In the genomic region with DNA sequence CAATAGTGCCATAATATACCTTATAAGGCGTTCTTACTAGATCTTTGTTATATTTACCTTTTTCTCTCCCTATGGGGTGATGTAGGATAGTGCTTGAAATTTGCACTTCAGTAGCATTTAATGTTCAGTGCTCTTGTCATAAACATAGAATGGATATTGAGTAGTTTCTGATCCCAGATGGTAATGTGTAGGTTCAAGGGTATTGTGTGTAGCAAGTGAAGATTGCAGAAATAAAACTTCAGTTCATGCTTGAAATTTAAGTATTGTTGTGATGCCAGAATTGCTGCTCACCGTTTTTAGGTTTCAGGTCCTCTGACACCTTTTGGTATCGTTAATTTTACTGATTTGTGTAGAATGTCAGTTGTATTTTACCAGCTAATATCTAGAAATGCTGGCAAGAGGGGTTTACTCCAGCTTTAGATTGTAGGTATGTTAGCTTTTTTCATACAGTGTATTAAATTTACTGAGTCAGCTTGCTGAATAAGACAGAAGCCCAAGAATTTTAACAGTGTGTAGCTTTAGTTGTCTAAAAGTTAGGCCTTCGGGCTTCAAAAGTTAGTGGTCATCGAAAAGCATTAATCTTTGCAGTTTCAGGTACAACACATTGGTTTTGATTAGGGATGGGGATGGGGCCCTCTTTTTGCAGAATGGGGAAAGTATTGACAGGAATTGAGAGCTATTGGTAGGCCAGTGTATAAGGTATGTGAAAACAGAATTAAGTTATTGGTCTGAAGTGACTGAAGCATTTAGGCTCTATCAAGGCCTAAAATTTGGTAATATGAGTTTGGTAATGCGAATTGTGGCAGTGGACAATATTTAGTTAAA, we compare ENCODE assay signal across 8 cellular contexts. TPM values are rescaled to one million over a fixed set of nuclear protein-coding genes. Genes with fewer than 3 reads are reported as not detected.
DNase-seq lines count a peak whose midpoint lies in the region; ATAC-seq and TF ChIP-seq lines count a peak whose summit lies in the region.

No MANE protein-coding gene starts in this region.

- POLR2A ChIA-PET in naive thymus-derived CD4-positive, alpha-beta T cell (lab: Charles Lee), result interaction anchor here (1.0 to 6.5 kb wide), 5 partner anchors 10 to 521 kb away, joined by 3 to 72 read pairs (median 4); partner anchors contain the start of gene ATAD1

- CTCF ChIA-PET in naive thymus-derived CD4-positive, alpha-beta T cell (lab: Charles Lee), result interaction anchor here (0.8 to 1.3 kb wide), 5 partner anchors 43 to 524 kb away, joined by 3 to 7 read pairs (median 4); no protein-coding TSS in a partner anchor

- no peaks in the 10 kb centered on the region for H3K27me3 Mint-ChIP-seq in naive thymus-derived CD4-positive, alpha-beta T cell

- peak overlapping the region; percentile 74 to 97 (median 91) for H3K27ac Mint-ChIP-seq in naive thymus-derived CD4-positive, alpha-beta T cell

- peak overlapping the region; percentile 99 for H3K4me3 ChIP-seq in BE2C (ENCODE audit: low read depth, low read length)
- peak overlapping the region; percentile 85 for H3K4me3 ChIP-seq in naive thymus-derived CD4-positive, alpha-beta T cell (ENCODE audit: low read length)

- H3K27ac ChIP-seq in KOPT-K1 (ENCODE audit: low read depth, low read length, poor library complexity, severe bottlenecking) (peak overlapping the region; percentile 98), caudate nucleus (ENCODE audit: low read depth, low read length) (peak overlapping the region; percentile 68)
- peak overlapping the region; percentile 75 for H3K27ac ChIP-seq in naive thymus-derived CD4-positive, alpha-beta T cell (ENCODE audit: low read depth, low read length)

- no peak for TF ChIP-seq CTCF in BE2C (IDR thresholded peaks at IDR 0.05; ENCODE audit: low read depth, low read length)

- DNase-seq in BE2C, result no peak
- peak in 3 of 61 donors; percentile 0 to 48 (median 7) for DNase-seq in caudate nucleus (lab: John Stamatoyannopoulos, UW)
- DNase-seq in naive thymus-derived CD4-positive, alpha-beta T cell, result no peak
- no peak for DNase-seq in COLO668 (lab: John Stamatoyannopoulos, UW; ENCODE audit: unreplicated experiment)
- no peak for DNase-seq in dermis blood vessel endothelial cell
- DNase-seq in NCI-H2196 treated with DMSO at 0.1 percent for 48 hours (lab: John Stamatoyannopoulos, UW; ENCODE audit: unreplicated experiment), result no peak

- H3K36me3 Mint-ChIP-seq in naive thymus-derived CD4-positive, alpha-beta T cell, result peaks cover 4 to 22% (median 8%) of the 10 kb centered on the region in 5 donors

- peaks cover 0 to 10% (median 0%) of the 10 kb centered on the region in 11 donors for H3K9me3 Mint-ChIP-seq in naive thymus-derived CD4-positive, alpha-beta T cell

- H3K4me1 Mint-ChIP-seq in naive thymus-derived CD4-positive, alpha-beta T cell, result peaks cover 34 to 58% (median 48%) of the 10 kb centered on the region in 7 donors

- intact Hi-C loops in naive thymus-derived CD4-positive, alpha-beta T cell (cut with micrococcal nuclease), result loop anchor here (1.0 to 10.0 kb wide), 3 partner anchors 8 to 969 kb away; partner anchors contain the start of genes GLUD1 (in 2 of the 2) and SHLD2 (in 2 of the 2)

- no peak for ATAC-seq in naive thymus-derived CD4-positive, alpha-beta T cell
- ATAC-seq in HG02678 (IDR thresholded peaks at IDR 0.05; ENCODE audit: unreplicated experiment), result no peak

- H3K4me3 Mint-ChIP-seq in naive thymus-derived CD4-positive, alpha-beta T cell, result peak overlapping the region; percentile 89 to 98 (median 95)

- H3K9me3 ChIP-seq in BE2C, result no peaks in the 10 kb centered on the region
- no peaks in the 10 kb centered on the region for H3K9me3 ChIP-seq in KOPT-K1 (ENCODE audit: insufficient read depth, low read length, poor library complexity, severe bottlenecking)
- no peaks in the 10 kb centered on the region for H3K9me3 ChIP-seq in naive thymus-derived CD4-positive, alpha-beta T cell (ENCODE audit: control insufficient read depth in 2 of 3, low read length in 3 of 3)

- H3K27me3 ChIP-seq in BE2C, result no peaks in the 10 kb centered on the region
- H3K27me3 ChIP-seq in naive thymus-derived CD4-positive, alpha-beta T cell (ENCODE audit: control insufficient read depth in 2 of 2, insufficient read depth in 2 of 2, low read length in 2 of 2), result no peaks in the 10 kb centered on the region

- peaks cover 6% of the 10 kb centered on the region; the same call in 1 of the 2 replicates for H3K4me1 ChIP-seq in BE2C
- peaks cover 20 to 21% of the 10 kb centered on the region in 2 donors for H3K4me1 ChIP-seq in naive thymus-derived CD4-positive, alpha-beta T cell (ENCODE audit: control insufficient read depth in 2 of 2, insufficient read depth in 2 of 2, low read length in 2 of 2)

- H3K36me3 ChIP-seq in BE2C (peaks cover 3% of the 10 kb centered on the region), KOPT-K1 (ENCODE audit: insufficient read depth, low read length) (peaks cover 48% of the 10 kb centered on the region)
- H3K36me3 ChIP-seq in naive thymus-derived CD4-positive, alpha-beta T cell (ENCODE audit: control insufficient read depth in 2 of 3, insufficient read depth in 3 of 3, low read length in 3 of 3), result peaks cover 0 to 10% (median 0%) of the 10 kb centered on the region in 3 experiments

RNA-seq across cellular contexts. Expression of gene PTEN, which starts 2.0 kb away (rescaled TPM):
- 49.9 TPM for polyA plus RNA-seq in BE2C (2012; ENCODE audit: insufficient read depth, insufficient read length, low read depth)
- total RNA-seq in naive thymus-derived CD4-positive, alpha-beta T cell, result 100 to 1,000 TPM in 1 of 5 experiments, 10 to 100 TPM in 4; 85.9 to 109 (median 93.5) TPM
- 10 to 100 TPM; 24.0 to 32.7 TPM for polyA plus RNA-seq in naive thymus-derived CD4-positive, alpha-beta T cell
- 121 and 122 TPM in 2 replicates for total RNA-seq in dermis blood vessel endothelial cell

RNA-seq across cellular contexts. Expression of gene KLLN, which starts 2.1 kb away (rescaled TPM):
- polyA plus RNA-seq in BE2C (2012; ENCODE audit: insufficient read depth, insufficient read length, low read depth), result 1.0 TPM
- total RNA-seq in naive thymus-derived CD4-positive, alpha-beta T cell, result 1 to 10 TPM in 2 of 5 experiments, under 1 TPM in 3; 0.32 to 1.6 (median 0.85) TPM
- under 1 TPM in 1 of 2 donors, not detected in 1; 0.25 TPM for polyA plus RNA-seq in naive thymus-derived CD4-positive, alpha-beta T cell
- 0.17 and 0.47 TPM in 2 replicates for total RNA-seq in dermis blood vessel endothelial cell

RNA-seq across cellular contexts. Expression of gene ATAD1, which starts 47.4 kb away (rescaled TPM):
- polyA plus RNA-seq in BE2C (2012; ENCODE audit: insufficient read depth, insufficient read length, low read depth), result 32.5 TPM
- 10 to 100 TPM; 33.5 to 53.4 (median 46.1) TPM for total RNA-seq in naive thymus-derived CD4-positive, alpha-beta T cell
- 10 to 100 TPM; 34.5 to 38.4 TPM for polyA plus RNA-seq in naive thymus-derived CD4-positive, alpha-beta T cell
- total RNA-seq in dermis blood vessel endothelial cell, result 34.9 and 38.3 TPM in 2 replicates
